In genomic region chr2:220310326-220310936, GRCh38 we compare ENCODE assay signal across 15 cellular contexts.
"Had no signal": no experiment of that assay in that cellular context is flagged by ENCODE, and none has a peak within 500 bp of the region (broad histone marks: within the 10 kb centered on the region; RNA-seq: fewer than 3 reads in every experiment).

No MANE protein-coding gene starts in this region.

- H2AFZ ChIP-seq: neural progenitor cell had no signal

- H3K4me1 Mint-ChIP-seq: stimulated activated naive CD8-positive, alpha-beta T cell treated with anti-CD3 and anti-CD28 coated beads, Interleukin-15, amount 100 ng/mL, for 72 hours had no signal

- H3K27ac ChIP-seq: esophagus squamous epithelium, heart right ventricle, left lung, neural progenitor cell, ovary, thoracic aorta had no signal

- H3K27me3 ChIP-seq: esophagus squamous epithelium, heart right ventricle, left lung, neural progenitor cell, ovary had no signal

- H3K27ac Mint-ChIP-seq: activated naive CD8-positive, alpha-beta T cell; neural progenitor cell; stimulated activated naive CD8-positive, alpha-beta T cell treated with anti-CD3 and anti-CD28 coated beads, Interleukin-15, amount 100 ng/mL, for 72 hours had no signal

- H3K4me2 ChIP-seq: neural progenitor cell had no signal

- H3K36me3 Mint-ChIP-seq: activated naive CD8-positive, alpha-beta T cell; neural progenitor cell had no signal

- H3K9ac ChIP-seq: neural progenitor cell had no signal

- H3K27me3 Mint-ChIP-seq: stimulated activated naive CD8-positive, alpha-beta T cell treated with anti-CD3 and anti-CD28 coated beads, Interleukin-15, amount 100 ng/mL, for 72 hours had no signal

- H3K4me3 ChIP-seq: esophagus squamous epithelium, heart right ventricle, left lung, neural progenitor cell, ovary, thoracic aorta had no signal

- H3K9me3 ChIP-seq: esophagus squamous epithelium, ovary, thoracic aorta had no signal

- H3K4me3 Mint-ChIP-seq: activated naive CD8-positive, alpha-beta T cell; neural progenitor cell; stimulated activated naive CD8-positive, alpha-beta T cell treated with anti-CD3 and anti-CD28 coated beads, Interleukin-15, amount 100 ng/mL, for 72 hours had no signal

- H3K4me1 ChIP-seq: left lung, neural progenitor cell had no signal

- H3K36me3 ChIP-seq: esophagus squamous epithelium, heart right ventricle, left lung, neural progenitor cell, ovary, thoracic aorta had no signal

- H3K9me3 Mint-ChIP-seq: neural progenitor cell had no signal

- DNase-seq: activated CD4-positive, alpha-beta T cell treated with anti-CD3 and anti-CD28 coated beads, Interleukin-2, amount 50 U/mL, for 4 hours; activated CD4-positive, CD25-positive, alpha-beta regulatory T cell treated with anti-CD3 and anti-CD28 coated beads, Interleukin-2, amount 50 U/mL, for 72 hours; activated effector memory CD4-positive, alpha-beta T cell treated with anti-CD3 and anti-CD28 coated beads, Interleukin-2, amount 50 U/mL, for 16 hours; activated T-cell treated with anti-CD3 and anti-CD28 coated beads, Interleukin-2, amount 50 U/mL, for 1 hour; esophagus squamous epithelium; foreskin melanocyte; left lung; ovary; stimulated activated CD4-positive, alpha-beta T cell treated with anti-CD3 and anti-CD28 coated beads, Interleukin-15, amount 100 ng/mL, for 24 hours; stimulated activated CD4-positive, alpha-beta T cell treated with anti-CD3 and anti-CD28 coated beads, Interleukin-4, amount 100 ng/mL, for 24 hours; stimulated activated naive CD8-positive, alpha-beta T cell treated with anti-CD3 and anti-CD28 coated beads, Interleukin-15, amount 100 ng/mL, for 72 hours had no signal
